18 cellular contexts compared by ENCODE assay signal in the genomic region with DNA sequence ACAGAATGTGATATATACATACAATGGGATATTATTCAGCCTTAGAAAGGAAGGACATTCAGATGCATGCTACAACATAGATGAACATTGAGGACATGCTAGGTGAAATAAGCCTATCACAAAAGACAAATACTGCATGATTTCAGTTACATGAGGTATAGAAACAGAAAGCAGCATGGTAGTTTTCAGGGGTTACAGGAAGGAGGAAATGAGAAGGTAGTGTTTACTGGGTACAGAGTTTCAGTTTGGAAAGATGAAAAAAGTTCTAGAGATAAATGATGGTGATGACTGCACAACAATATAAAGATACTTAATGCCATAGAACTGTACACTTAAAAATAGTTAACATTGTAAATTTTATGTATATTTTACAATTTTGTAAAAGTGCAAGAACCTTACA.
DNase-seq lines count a peak whose midpoint lies in the region; ATAC-seq and TF ChIP-seq lines count a peak whose summit lies in the region.
"Had no signal": no experiment of that assay in that cellular context is flagged by ENCODE, and none has a peak within 500 bp of the region (broad histone marks: within the 10 kb centered on the region; RNA-seq: fewer than 3 reads in every experiment).

No MANE protein-coding gene starts in this region.

- no peak for DNase-seq in activated effector memory CD4-positive, alpha-beta T cell treated with Interleukin-2 at 50 U/mL for 16 hours
- DNase-seq in activated gamma-delta T cell (lab: John Stamatoyannopoulos, UW) (no peak), HT-29 (ENCODE audit: low spot score) (no peak)
- DNase-seq: activated CD4-positive, alpha-beta T cell treated with anti-CD3 and anti-CD28 coated beads for 4 hours; activated T-cell treated with anti-CD3 and anti-CD28 coated beads, Interleukin-2, amount 50 U/mL, for 48 hours; adrenal gland; immature natural killer cell; Karpas-422; mesendoderm; NCI-H187 treated with DMSO at 0.1 percent for 48 hours; NCI-H774; stimulated activated naive CD4-positive, alpha-beta T cell had no signal

- H3K9me3 ChIP-seq in OCI-LY3 (ENCODE audit: insufficient read depth, low read length) = peaks cover 9% of the 10 kb centered on the region; the same call in 1 of the 2 replicates
- H3K9me3 ChIP-seq: BLaER1 had no signal

- peak; percentile 94 for ATAC-seq in GM18907 (IDR thresholded peaks at IDR 0.05; ENCODE audit: unreplicated experiment)
- ATAC-seq in GM21526 (IDR thresholded peaks at IDR 0.05; ENCODE audit: low FRiP score, unreplicated experiment) = peak; percentile 100
- ATAC-seq in HG03159 (IDR thresholded peaks at IDR 0.05; ENCODE audit: unreplicated experiment) = peak; percentile 94

- peak overlapping the region; percentile 22; the same call in 1 of the 2 replicates for H3K27ac ChIP-seq in OCI-LY3 (ENCODE audit: low read length)
- H3K27ac ChIP-seq: adrenal gland, BLaER1, RWPE1 had no signal

- no peak overlapping the region for H3K9ac ChIP-seq in OCI-LY3 (ENCODE audit: low read length)
- H3K9ac ChIP-seq: BLaER1 had no signal

- no peaks in the 10 kb centered on the region for H3K79me2 ChIP-seq in OCI-LY3 (ENCODE audit: low read length)

- peaks cover 11% of the 10 kb centered on the region for H3K4me1 ChIP-seq in OCI-LY3 (ENCODE audit: low read length)
- H3K4me1 ChIP-seq: adrenal gland, BLaER1 had no signal

- no peak overlapping the region for H2AFZ ChIP-seq in OCI-LY3 (ENCODE audit: low read depth, low read length)

- H3K4me2 ChIP-seq in OCI-LY3 (ENCODE audit: low read length) = peak overlapping the region; percentile 25
- H3K4me2 ChIP-seq: BLaER1 had no signal

- TF ChIP-seq CTCF in OCI-LY3 (IDR thresholded peaks at IDR 0.05; ENCODE audit: low read depth, low read length) = no peak

- H4K20me1 ChIP-seq in OCI-LY3 (ENCODE audit: insufficient read depth, low read length) = no peaks in the 10 kb centered on the region
- H4K20me1 ChIP-seq: BLaER1 had no signal

- no peaks in the 10 kb centered on the region for H3K36me3 ChIP-seq in OCI-LY3 (replicated peaks; ENCODE audit: low read depth, low read length)
- H3K36me3 ChIP-seq: adrenal gland, BLaER1 had no signal

- no peak overlapping the region for H3K4me3 ChIP-seq in OCI-LY3 (ENCODE audit: low read length)
- H3K4me3 ChIP-seq: adrenal gland, BLaER1 had no signal

- H3K27me3 ChIP-seq in OCI-LY3 (ENCODE audit: low read depth, low read length) = no peaks in the 10 kb centered on the region
- H3K27me3 ChIP-seq: adrenal gland, BLaER1 had no signal
